ENCODE assay signal across 18 cellular contexts in genomic region chr2:170953976-170954375, GRCh38.
"Had no signal": no experiment of that assay in that cellular context is flagged by ENCODE, and none has a peak within 500 bp of the region (broad histone marks: within the 10 kb centered on the region; RNA-seq: fewer than 3 reads in every experiment).

No MANE protein-coding gene starts in this region.

- H3K27ac ChIP-seq: esophagus muscularis mucosa, heart left ventricle, left lung, spleen had no signal

- H3K4me3 Mint-ChIP-seq: activated CD4-positive, alpha-beta memory T cell treated with anti-CD3 and anti-CD28 coated beads, Interleukin-2, amount 10 ng/mL, durations not matched to agents 7 days and 5 days; activated T-helper 1 cell treated with anti-CD3 and anti-CD28 coated beads, Interleukin-12 subunit alpha, Interleukin-12 subunit beta, Interleukin-2, Interleukin-4 antibody, amounts not matched to agents 30 ng/mL and 10 ng/mL and 1 ng/mL, durations not matched to agents 14 hours and 24 hours and 36 hours; brain; natural killer cell treated with Interleukin-12 subunit alpha and Interleukin-12 subunit beta and Interleukin-15 and Interleukin-18, amount 100 ng/mL, for 72 hours; type B pancreatic cell had no signal

- H3K9me3 ChIP-seq: esophagus muscularis mucosa, heart left ventricle, left lung, spleen had no signal

- H3K27ac Mint-ChIP-seq: activated CD4-positive, alpha-beta memory T cell treated with anti-CD3 and anti-CD28 coated beads, Interleukin-2, amount 10 ng/mL, durations not matched to agents 7 days and 5 days; activated T-helper 1 cell treated with anti-CD3 and anti-CD28 coated beads, Interleukin-12 subunit alpha, Interleukin-12 subunit beta, Interleukin-2, Interleukin-4 antibody, amounts not matched to agents 30 ng/mL and 10 ng/mL and 1 ng/mL, durations not matched to agents 14 hours and 24 hours and 36 hours; brain; natural killer cell treated with Interleukin-12 subunit alpha and Interleukin-12 subunit beta and Interleukin-15 and Interleukin-18, amount 100 ng/mL, for 72 hours; type B pancreatic cell had no signal

- DNase-seq: activated CD4-positive, alpha-beta memory T cell treated with anti-CD3 and anti-CD28 coated beads, Interleukin-2, amount 10 ng/mL, durations not matched to agents 7 days and 5 days; activated CD8-positive, alpha-beta memory T cell treated with anti-CD3 and anti-CD28 coated beads, Interleukin-2, amount 50 U/mL, for 4 hours; activated naive CD4-positive, alpha-beta T cell treated with Interleukin-2 at 50 U/mL for 16 hours; cerebellar nuclear complex; foreskin melanocyte; heart left ventricle; islet precursor cell; left lung; nucleus accumbens; right cardiac atrium; spleen; stimulated activated CD4-positive, alpha-beta T cell treated with anti-CD3 and anti-CD28 coated beads, Interleukin-1b, Interleukin-23, amount 100 ng/mL, for 48 hours; stimulated activated naive CD4-positive, alpha-beta T cell treated with Interleukin-2 at 50 U/mL for 16 hours had no signal

- H3K9me3 Mint-ChIP-seq: activated CD4-positive, alpha-beta memory T cell treated with anti-CD3 and anti-CD28 coated beads, Interleukin-2, amount 10 ng/mL, durations not matched to agents 7 days and 5 days; activated T-helper 1 cell treated with anti-CD3 and anti-CD28 coated beads, Interleukin-12 subunit alpha, Interleukin-12 subunit beta, Interleukin-2, Interleukin-4 antibody, amounts not matched to agents 30 ng/mL and 10 ng/mL and 1 ng/mL, durations not matched to agents 14 hours and 24 hours and 36 hours; brain; natural killer cell treated with Interleukin-12 subunit alpha and Interleukin-12 subunit beta and Interleukin-15 and Interleukin-18, amount 100 ng/mL, for 72 hours; type B pancreatic cell had no signal

- H3K4me1 Mint-ChIP-seq: activated CD4-positive, alpha-beta memory T cell treated with anti-CD3 and anti-CD28 coated beads, Interleukin-2, amount 10 ng/mL, durations not matched to agents 7 days and 5 days; brain had no signal

- H3K27me3 Mint-ChIP-seq: activated CD4-positive, alpha-beta memory T cell treated with anti-CD3 and anti-CD28 coated beads, Interleukin-2, amount 10 ng/mL, durations not matched to agents 7 days and 5 days; brain; natural killer cell treated with Interleukin-12 subunit alpha and Interleukin-12 subunit beta and Interleukin-15 and Interleukin-18, amount 100 ng/mL, for 72 hours; type B pancreatic cell had no signal

- H3K4me3 ChIP-seq: esophagus muscularis mucosa, heart left ventricle, left lung, spleen had no signal

- ATAC-seq: heart left ventricle; left lung; natural killer cell treated with Interleukin-12 subunit alpha and Interleukin-12 subunit beta and Interleukin-15 and Interleukin-18, amount 100 ng/mL, for 72 hours; right cardiac atrium had no signal

- H3K27me3 ChIP-seq: esophagus muscularis mucosa, heart left ventricle, left lung, spleen had no signal

- H3K4me1 ChIP-seq: esophagus muscularis mucosa had no signal
